23 cellular contexts compared by ENCODE assay signal in genomic region chr10:119495545-119495944, GRCh38. TPM values are rescaled to one million over a fixed set of nuclear protein-coding genes. Genes with fewer than 3 reads are reported as not detected.
DNase-seq lines count a peak whose midpoint lies in the region; ATAC-seq, FAIRE-seq and TF ChIP-seq lines count a peak whose summit lies in the region.
"Had no signal": no experiment of that assay in that cellular context is flagged by ENCODE, and none has a peak within 500 bp of the region (broad histone marks: within the 10 kb centered on the region; RNA-seq: fewer than 3 reads in every experiment).

No MANE protein-coding gene starts in this region.

- H3K4me3 ChIP-seq in HepG2 (replicated peaks in 1 of 3; ENCODE audit: insufficient read depth in 1 of 3, low read depth in 2 of 3, low read length in 3 of 3) (no peak overlapping the region), right lobe of liver (no peak overlapping the region)
- H3K4me3 ChIP-seq: heart right ventricle, prostate gland, SJCRH30, skin epidermis, tibial artery had no signal

- WGBS in HepG2 (ENCODE audit: low lambda C conversion rate): 73% methylated on average over 3 of the region's 3 CpGs
- WGBS in right lobe of liver (ENCODE audit: insufficient coverage, low coverage, low lambda C conversion rate, missing lambda C conversion rate): 92% methylated on average over 2 of the region's 3 CpGs

- no peaks in the 10 kb centered on the region for H3K79me2 ChIP-seq in HepG2 (ENCODE audit: insufficient read depth, low read length)

- intact Hi-C loops in HepG2 (cut with micrococcal nuclease; ENCODE audit: unreplicated experiment) (loop anchor here (5.0 kb wide), 1 partner anchor 47 kb away; the partner anchor contains the start of gene RGS10), right lobe of liver (cut with DNase I) (no loop called here), natural killer cell (cut with micrococcal nuclease) (no loop called here)

- peaks cover 0 to 4% of the 10 kb centered on the region in 2 experiments; a peak in 1 of 5 replicates for H3K27me3 ChIP-seq in HepG2 (ENCODE audit: control insufficient read depth in 1 of 2, insufficient read depth in 2 of 2, low read length in 2 of 2)
- H3K27me3 ChIP-seq in right lobe of liver: no peaks in the 10 kb centered on the region
- H3K27me3 ChIP-seq: heart right ventricle, tibial artery had no signal

- H3K9me3 Mint-ChIP-seq in activated naive CD8-positive, alpha-beta T cell (ENCODE audit: low read depth): no peaks in the 10 kb centered on the region
- no peaks in the 10 kb centered on the region for H3K9me3 Mint-ChIP-seq in naive thymus-derived CD8-positive, alpha-beta T cell
- no peaks in the 10 kb centered on the region for H3K9me3 Mint-ChIP-seq in natural killer cell
- H3K9me3 Mint-ChIP-seq: neural crest cell; stimulated activated effector memory CD8-positive, alpha-beta T cell treated with anti-CD3 and anti-CD28 coated beads, Interleukin-12 subunit alpha, Interleukin-12 subunit beta, amount 100 ng/mL, for 72 hours had no signal

- peak overlapping the region; percentile 100 for H3K27ac Mint-ChIP-seq in activated naive CD8-positive, alpha-beta T cell
- H3K27ac Mint-ChIP-seq in naive thymus-derived CD8-positive, alpha-beta T cell: peak overlapping the region; percentile 74 to 100 (median 95)
- peak overlapping the region in 1 of 2 donors; percentile 70 for H3K27ac Mint-ChIP-seq in natural killer cell

- no TSS peak for BruUV-seq in HepG2 (replicated peaks; lab: Mats Ljungman, UMichigan)

- CTCF ChIA-PET in HepG2 (lab: Yijun Ruan, JAX; ENCODE audit: low intra/inter-chr PET ratio, low total read pairs): no interaction called here

- no peak overlapping the region for H3K9ac ChIP-seq in HepG2 (ENCODE audit: insufficient read depth, low read depth, low read length)

- no peak overlapping the region for H2AFZ ChIP-seq in HepG2 (ENCODE audit: low read length)

- peaks cover 84% of the 10 kb centered on the region for H3K4me1 Mint-ChIP-seq in activated naive CD8-positive, alpha-beta T cell (ENCODE audit: low read depth)
- peaks cover 48 to 89% (median 82%) of the 10 kb centered on the region in 4 donors for H3K4me1 Mint-ChIP-seq in naive thymus-derived CD8-positive, alpha-beta T cell
- H3K4me1 Mint-ChIP-seq in natural killer cell: peaks cover 19 to 26% of the 10 kb centered on the region in 2 donors

- in situ Hi-C loops in HepG2 (cut with HindIII; ENCODE audit: extremely low pct_ligation_motif_present, low pct_unique_long_range_greater_than_20kb): no loop called here
- in situ Hi-C loops in G401 (cut with HindIII; ENCODE audit: low sequenced_read_pairs): no loop called here

- H3K36me3 Mint-ChIP-seq in activated naive CD8-positive, alpha-beta T cell: peaks cover 16% of the 10 kb centered on the region
- H3K36me3 Mint-ChIP-seq in naive thymus-derived CD8-positive, alpha-beta T cell: peaks cover 0 to 27% (median 11%) of the 10 kb centered on the region in 3 donors
- no peaks in the 10 kb centered on the region for H3K36me3 Mint-ChIP-seq in natural killer cell

- no peak for DNase-seq in HepG2 (ENCODE audit: low spot score)
- DNase-seq in right lobe of liver: no peak
- no peak for DNase-seq in naive thymus-derived CD8-positive, alpha-beta T cell
- DNase-seq in NCI-H748 (lab: John Stamatoyannopoulos, UW; ENCODE audit: unreplicated experiment): no peak
- DNase-seq in natural killer cell: no peak
- no peak for DNase-seq in G401 (ENCODE audit: low spot score)
- DNase-seq in RPMI8226: no peak
- DNase-seq: activated CD4-positive, alpha-beta T cell treated with anti-CD3 and anti-CD28 coated beads, Interleukin-2, amount 50 U/mL, for 4 hours; activated T-cell treated with anti-CD3 and anti-CD28 coated beads for 4 hours; aorta; heart right ventricle; Kasumi-1; NCI-H1048; NCI-H2029; SJCRH30; tibial artery had no signal

- H3K36me3 ChIP-seq in HepG2 (replicated peaks in 1 of 2; ENCODE audit: control insufficient read depth in 1 of 2, insufficient read depth in 2 of 2, low read length in 2 of 2) (no peaks in the 10 kb centered on the region), right lobe of liver (no peaks in the 10 kb centered on the region)
- H3K36me3 ChIP-seq: prostate gland, SJCRH30, tibial artery had no signal

- POLR2A ChIA-PET in HepG2 (lab: Yijun Ruan, JAX): no interaction called here
- POLR2A ChIA-PET in naive thymus-derived CD8-positive, alpha-beta T cell (lab: Charles Lee): interaction anchor here (0.5 to 28.6 kb wide), 7 partner anchors 10 to 199 kb away, joined by 3 to 674 read pairs (median 4); partner anchors contain the start of gene RGS10

- no peak for TF ChIP-seq RAD21 in HepG2 (CRISPR knock-in tag; IDR thresholded peaks at IDR 0.05)

- no peak for FAIRE-seq in HepG2 (lab: Jason Lieb, UNC)
- FAIRE-seq: D721Med, endothelial cell of umbilical vein had no signal

- TF ChIP-seq POLR2A in HepG2 (IDR thresholded peaks at IDR 0.05; ENCODE audit: insufficient read depth in 1 of 2, low read depth in 2 of 2, low read length in 2 of 2) (no peak), right lobe of liver (IDR thresholded peaks at IDR 0.05) (no peak)

- no peaks in the 10 kb centered on the region for H3K9me3 ChIP-seq in HepG2 (ENCODE audit: low read length)
- H3K9me3 ChIP-seq in right lobe of liver: no peaks in the 10 kb centered on the region
- H3K9me3 ChIP-seq: heart right ventricle, prostate gland, SJCRH30, tibial artery had no signal

- H3K4me1 ChIP-seq in HepG2 (ENCODE audit: insufficient read depth, low read length) (peaks cover 65% of the 10 kb centered on the region), right lobe of liver (no peaks in the 10 kb centered on the region)
- H3K4me1 ChIP-seq: SJCRH30, tibial artery had no signal

- TF ChIP-seq EP300 in HepG2 (IDR thresholded peaks at IDR 0.05; ENCODE audit: low read depth in 2 of 2, low read length in 2 of 2): no peak
- TF ChIP-seq EP300 in HepG2 (CRISPR knock-in tag; IDR thresholded peaks at IDR 0.05; ENCODE audit: borderline replicate concordance): no peak

- no peaks in the 10 kb centered on the region for H3K27me3 Mint-ChIP-seq in activated naive CD8-positive, alpha-beta T cell
- no peaks in the 10 kb centered on the region for H3K27me3 Mint-ChIP-seq in naive thymus-derived CD8-positive, alpha-beta T cell
- no peaks in the 10 kb centered on the region for H3K27me3 Mint-ChIP-seq in natural killer cell (ENCODE audit: low read depth in 2 of 2)

- no peaks in the 10 kb centered on the region for H4K20me1 ChIP-seq in HepG2 (ENCODE audit: insufficient read depth, low read length)

- no peak overlapping the region for H3K4me3 Mint-ChIP-seq in activated naive CD8-positive, alpha-beta T cell
- H3K4me3 Mint-ChIP-seq in naive thymus-derived CD8-positive, alpha-beta T cell: peak overlapping the region in 3 of 10 donors; percentile 22 to 52 (median 33)
- H3K4me3 Mint-ChIP-seq in natural killer cell: no peak overlapping the region
- H3K4me3 Mint-ChIP-seq: neural crest cell; stimulated activated effector memory CD8-positive, alpha-beta T cell treated with anti-CD3 and anti-CD28 coated beads, Interleukin-12 subunit alpha, Interleukin-12 subunit beta, amount 100 ng/mL, for 72 hours had no signal

- no peak for TF ChIP-seq CTCF in HepG2 (CRISPR knock-in tag; IDR thresholded peaks at IDR 0.05)
- no peak for TF ChIP-seq CTCF in right lobe of liver (IDR thresholded peaks at IDR 0.05)
- no peak for TF ChIP-seq CTCF in natural killer cell (IDR thresholded peaks at IDR 0.05)

- ATAC-seq in HepG2 (no peak), right lobe of liver (no peak), natural killer cell (no peak)
- ATAC-seq in naive thymus-derived CD8-positive, alpha-beta T cell: no peak
- ATAC-seq: heart right ventricle had no signal

- H3K4me2 ChIP-seq in HepG2 (ENCODE audit: low read depth, low read length): no peak overlapping the region

- H3K27ac ChIP-seq in HepG2 (ENCODE audit: extremely low read length, insufficient read depth, low read length): no peak overlapping the region
- no peak overlapping the region for H3K27ac ChIP-seq in right lobe of liver
- H3K27ac ChIP-seq: SJCRH30, tibial artery had no signal

TF ChIP-seq in HepG2, 621 proteins besides CTCF, POLR2A, EP300 and RAD21:
- peak; percentile 94; the same call in 1 of the 2 replicates for TF ChIP-seq ZNF180 (CRISPR knock-in tag; IDR thresholded peaks at IDR 0.05; ENCODE audit: borderline replicate concordance, low read depth)
- TF ChIP-seq ZNF121 (CRISPR knock-in tag; IDR thresholded peaks at IDR 0.05): no peak

RNA-seq across cellular contexts. Expression of gene RGS10, which starts 47.0 kb away (rescaled TPM):
- total RNA-seq in HepG2 (2016; rRNA removed; fragmentation: Illumina TruSeq; extraction: Trizol) (1.1 and 1.7 TPM in 2 replicates), right lobe of liver (1 to 10 TPM in 5 of 6 experiments, under 1 TPM in 1; 0.95 to 5.2 (median 3.7) TPM), natural killer cell (10 to 100 TPM; 13.5 to 25.7 (median 21.4) TPM)
- 2.3 and 4.0 TPM in 2 replicates for total RNA-seq in HepG2 (2016; cell fraction: cytosol; rRNA removed; fragmentation: Illumina TruSeq; extraction: Trizol; ENCODE audit: low read depth)
- total RNA-seq in HepG2 (2016; cell fraction: insoluble cytoplasmic fraction; rRNA removed; fragmentation: Illumina TruSeq; extraction: Trizol): 1.3 and 2.0 TPM in 2 replicates
- total RNA-seq in HepG2 (2016; cell fraction: membrane; rRNA removed; fragmentation: Illumina TruSeq; extraction: Trizol): 2.3 and 2.4 TPM in 2 replicates
- 0.78 and 1.1 TPM in 2 replicates for total RNA-seq in HepG2 (2016; cell fraction: nucleus; rRNA removed; fragmentation: Illumina TruSeq; extraction: Trizol)
- 4.1 and 5.1 TPM in 2 replicates for polyA plus RNA-seq in HepG2 (2011; rRNA removed)
- 2.9 and 4.0 TPM in 2 replicates for polyA plus RNA-seq in HepG2 (2011; cell fraction: cytosol; rRNA removed)
- polyA plus RNA-seq in HepG2 (2011; cell fraction: nucleus; rRNA removed): 1.2 and 1.3 TPM in 2 replicates
- polyA plus RNA-seq in HepG2 (2012): 1.4 and 3.1 TPM in 2 replicates
- 3.3 and 5.1 TPM in 2 replicates for polyA plus RNA-seq in HepG2 (2016; cell fraction: cytosol; fragmentation: Illumina TruSeq; extraction: Trizol; ENCODE audit: low read depth)
- polyA plus RNA-seq in HepG2 (2016; cell fraction: insoluble cytoplasmic fraction; fragmentation: Illumina TruSeq; extraction: Trizol; ENCODE audit: low read depth): 2.4 and 3.6 TPM in 2 replicates
- polyA plus RNA-seq in HepG2 (2016; cell fraction: membrane; fragmentation: Illumina TruSeq; extraction: Trizol; ENCODE audit: low read depth): 3.3 TPM in 2 replicates
- polyA plus RNA-seq in HepG2 (2016; cell fraction: nucleus; fragmentation: Illumina TruSeq; extraction: Trizol; ENCODE audit: insufficient read depth, low read depth): 0.67 and 1.8 TPM in 2 replicates
- 1.3 and 2.3 TPM in 2 replicates for polyA minus RNA-seq in HepG2 (2011; rRNA and poly(A)+ RNA removed; ENCODE audit: low replicate concordance)
- polyA minus RNA-seq in HepG2 (2011; cell fraction: cytosol; rRNA and poly(A)+ RNA removed): 1.3 and 2.1 TPM in 2 replicates
- 0.99 and 1.8 TPM in 2 replicates for polyA minus RNA-seq in HepG2 (2011; cell fraction: nucleus; rRNA and poly(A)+ RNA removed)
- total RNA-seq in naive thymus-derived CD8-positive, alpha-beta T cell: 100 to 1,000 TPM; 251 to 268 TPM
- 100 to 1,000 TPM; 409 to 533 (median 504) TPM for polyA plus RNA-seq in naive thymus-derived CD8-positive, alpha-beta T cell
- total RNA-seq in G401 (2014; rRNA removed; shearing (Covaris generic)): 67.1 and 80.5 TPM in 2 replicates
- total RNA-seq: SJCRH30 had no signal
